Comparison of ENCODE assay signal across 8 cellular contexts in genomic region chr9:136564379-136564988, GRCh38. TPM values are rescaled to one million over a fixed set of nuclear protein-coding genes. Genes with fewer than 3 reads are reported as not detected.
DNase-seq lines count a peak whose midpoint lies in the region; ATAC-seq and TF ChIP-seq lines count a peak whose summit lies in the region.

No MANE protein-coding gene starts in this region.

- dilution Hi-C loops in IMR-90 (cut with HindIII; ENCODE audit: low sequenced_read_pairs, unreplicated experiment) = no loop called here

- no TSS peak for BruUV-seq in IMR-90 (replicated peaks; lab: Mats Ljungman, UMichigan)

- H3K79me2 ChIP-seq in neural progenitor cell (ENCODE audit: low read depth) = no peaks in the 10 kb centered on the region

- H4K8ac ChIP-seq in IMR-90 (ENCODE audit: low read depth in 2 of 2, low read length in 2 of 2) = peak overlapping the region in 1 of 2 experiments; percentile 17; a peak in 1 of 4 replicates

- H4K5ac ChIP-seq in IMR-90 (ENCODE audit: low read depth, low read length) = 0 out of 2 replicates have a peak overlapping the region, but pooled peaks have one; percentile 0

- no peak overlapping the region for H3K18ac ChIP-seq in IMR-90 (ENCODE audit: low read depth, low read length)

- TF ChIP-seq POLR2A in IMR-90 (IDR thresholded peaks at IDR 0.05; ENCODE audit: low read depth, low read length) = no peak

- peak overlapping the region; percentile 74 for H3K4ac ChIP-seq in IMR-90 (ENCODE audit: low read depth, low read length)

- in situ Hi-C loops in IMR-90 (cut with MboI; ENCODE audit: low sequenced_read_pairs) = no loop called here

- H3K36me3 ChIP-seq in IMR-90 (ENCODE audit: control insufficient read depth, insufficient read depth, low read length) = no peaks in the 10 kb centered on the region
- H3K36me3 ChIP-seq in neural progenitor cell = no peaks in the 10 kb centered on the region

- H3K9ac ChIP-seq in IMR-90 (ENCODE audit: low read depth, low read length) = no peak overlapping the region
- H3K9ac ChIP-seq in neural progenitor cell = no peak overlapping the region

- peak; percentile 55 for TF ChIP-seq CTCF in GM12872 (IDR thresholded peaks at IDR 0.05; ENCODE audit: insufficient read depth, low read depth, low read length)
- peak; percentile 22; the same call in 1 of the 2 replicates for TF ChIP-seq CTCF in IMR-90 (conservative IDR thresholded peaks at IDR 0.05; ENCODE audit: low read depth, low read length)
- no peak for TF ChIP-seq CTCF in neural progenitor cell (IDR thresholded peaks at IDR 0.05)

- intact Hi-C loops in IMR-90 (cut with micrococcal nuclease) = no loop called here
- intact Hi-C loops in dendritic cell treated with granulocyte-macrophage colony-stimulating factor and Interleukin-4, amounts not matched to agents 40 ng/mL and 50 ng/mL, for 4 days (cut with micrococcal nuclease) = loop anchor here (1.0 kb wide), 1 partner anchor 23 kb away; no protein-coding TSS in a partner anchor

- H3K27ac Mint-ChIP-seq in dendritic cell treated with granulocyte-macrophage colony-stimulating factor and Interleukin-4, amounts not matched to agents 40 ng/mL and 50 ng/mL, for 4 days = peak overlapping the region; percentile 77
- H3K27ac Mint-ChIP-seq in neural progenitor cell = peak overlapping the region; percentile 81

- H3K79me1 ChIP-seq in IMR-90 (ENCODE audit: low read depth in 1 of 2, low read length in 2 of 2) = peaks cover 0 to 4% of the 10 kb centered on the region in 2 experiments; a peak in 1 of 4 replicates

- peak; percentile 36 for TF ChIP-seq RAD21 in IMR-90 (IDR thresholded peaks at IDR 0.05; ENCODE audit: low read length)

- POLR2A ChIA-PET in IMR-90 (lab: Charles Lee; ENCODE audit: unreplicated experiment) = no interaction called here

- H3K27ac ChIP-seq in IMR-90 (ENCODE audit: insufficient read depth, low read length) = no peak overlapping the region
- no peak overlapping the region for H3K27ac ChIP-seq in neural progenitor cell

- H2BK5ac ChIP-seq in IMR-90 (ENCODE audit: low read depth, low read length, poor library complexity, severe bottlenecking) = no peak overlapping the region

- H3K27me3 ChIP-seq in IMR-90 (ENCODE audit: control insufficient read depth, insufficient read depth, low read length) (no peaks in the 10 kb centered on the region), neural progenitor cell (no peaks in the 10 kb centered on the region)

- H3K4me3 Mint-ChIP-seq in dendritic cell treated with granulocyte-macrophage colony-stimulating factor and Interleukin-4, amounts not matched to agents 40 ng/mL and 50 ng/mL, for 4 days = peak overlapping the region; percentile 13
- H3K4me3 Mint-ChIP-seq in neural progenitor cell = no peak overlapping the region

- peaks cover 21% of the 10 kb centered on the region for H3F3A ChIP-seq in neural progenitor cell (ENCODE audit: low read depth)

- peak overlapping the region; percentile 83 for H2AFZ ChIP-seq in IMR-90 (replicated peaks; ENCODE audit: low read length, poor library complexity)
- no peak overlapping the region for H2AFZ ChIP-seq in neural progenitor cell (replicated peaks)

- H3K56ac ChIP-seq in IMR-90 (ENCODE audit: extremely low read depth, insufficient read depth, low read length) = no peak overlapping the region

- peak; percentile 44 for ATAC-seq in IMR-90 (ENCODE audit: low read depth)
- ATAC-seq in HG02588 (IDR thresholded peaks at IDR 0.05; ENCODE audit: unreplicated experiment) = no peak

- H2AK9ac ChIP-seq in IMR-90 (replicated peaks; ENCODE audit: low read depth, low read length, poor library complexity) = peak overlapping the region; percentile 89

- peak overlapping the region; percentile 89 for H2AK5ac ChIP-seq in IMR-90 (ENCODE audit: low read depth, low read length)

- H3K36me3 Mint-ChIP-seq in dendritic cell treated with granulocyte-macrophage colony-stimulating factor and Interleukin-4, amounts not matched to agents 40 ng/mL and 50 ng/mL, for 4 days (ENCODE audit: low read depth) = no peaks in the 10 kb centered on the region
- no peaks in the 10 kb centered on the region for H3K36me3 Mint-ChIP-seq in neural progenitor cell

- peak overlapping the region; percentile 45; the same call in 1 of the 2 replicates for H2BK20ac ChIP-seq in IMR-90 (ENCODE audit: low read depth, low read length)

- CTCF ChIA-PET in IMR-90 (lab: Yijun Ruan, JAX) = interaction anchor here (1.0 kb wide), 1 partner anchor 61 kb away, joined by 3 read pairs; no protein-coding TSS in a partner anchor

- H3K4me3 ChIP-seq in IMR-90 (ENCODE audit: insufficient read depth, low read depth, low read length) = no peak overlapping the region
- no peak overlapping the region for H3K4me3 ChIP-seq in neural progenitor cell

- H3K27me3 Mint-ChIP-seq in dendritic cell treated with granulocyte-macrophage colony-stimulating factor and Interleukin-4, amounts not matched to agents 40 ng/mL and 50 ng/mL, for 4 days = peaks cover 3% of the 10 kb centered on the region
- peaks cover 9% of the 10 kb centered on the region for H3K27me3 Mint-ChIP-seq in neural progenitor cell (ENCODE audit: insufficient read depth, low read depth)

- peak; percentile 71 for DNase-seq in IMR-90
- no peak for DNase-seq in neural progenitor cell (ENCODE audit: low spot score)
- DNase-seq in activated CD8-positive, alpha-beta memory T cell treated with anti-CD3 and anti-CD28 coated beads, Interleukin-2, amount 50 U/mL, for 48 hours = no peak
- no peak for DNase-seq in H4 (ENCODE audit: low spot score)
- no peak for DNase-seq in T-helper 9 cell

- peaks cover 20% of the 10 kb centered on the region for H3K9me1 ChIP-seq in IMR-90 (ENCODE audit: insufficient read depth, low read length)

- H3K4me1 ChIP-seq in IMR-90 (ENCODE audit: control insufficient read depth, insufficient read depth, low read length) = peaks cover 21% of the 10 kb centered on the region
- H3K4me1 ChIP-seq in neural progenitor cell = peaks cover 27% of the 10 kb centered on the region

- H3K9me3 ChIP-seq in IMR-90 (ENCODE audit: control insufficient read depth, insufficient read depth, low read length) = peaks cover 4% of the 10 kb centered on the region; the same call in 1 of the 2 replicates
- H3K9me3 ChIP-seq in neural progenitor cell (ENCODE audit: low read depth) = peaks cover 3% of the 10 kb centered on the region

- peak overlapping the region; percentile 33 for H4K91ac ChIP-seq in IMR-90 (ENCODE audit: insufficient read depth, low read depth, low read length)

- WGBS in IMR-90 (ENCODE audit: extremely low coverage in 2 of 2, insufficient read length in 1 of 2), 2 experiments = 88% methylated on average over 8 of the region's 21 CpGs; no CpG with 5 or more reads in 1 of the 2 experiments

- peaks cover 81% of the 10 kb centered on the region for H3K4me1 Mint-ChIP-seq in dendritic cell treated with granulocyte-macrophage colony-stimulating factor and Interleukin-4, amounts not matched to agents 40 ng/mL and 50 ng/mL, for 4 days (ENCODE audit: low read depth)
- H3K4me1 Mint-ChIP-seq in neural progenitor cell = peaks cover 36% of the 10 kb centered on the region

- no peak overlapping the region for H3K23ac ChIP-seq in IMR-90 (ENCODE audit: low read depth, low read length)

- peak overlapping the region; percentile 53 for H3K14ac ChIP-seq in IMR-90 (replicated peaks; ENCODE audit: low read depth, low read length)

- no peaks in the 10 kb centered on the region for H4K20me1 ChIP-seq in IMR-90 (ENCODE audit: insufficient read depth, low read length)
- H4K20me1 ChIP-seq in neural progenitor cell (ENCODE audit: low read depth) = no peaks in the 10 kb centered on the region

- H2BK15ac ChIP-seq in IMR-90 (ENCODE audit: low read depth, low read length) = no peak overlapping the region

- H2BK120ac ChIP-seq in IMR-90 (ENCODE audit: low read depth, low read length) = peak overlapping the region; percentile 25; the same call in 1 of the 2 replicates

- no peak overlapping the region for H3K4me2 ChIP-seq in IMR-90 (ENCODE audit: low read depth, low read length)
- no peak overlapping the region for H3K4me2 ChIP-seq in neural progenitor cell

- peaks cover 9% of the 10 kb centered on the region for H3K9me3 Mint-ChIP-seq in dendritic cell treated with granulocyte-macrophage colony-stimulating factor and Interleukin-4, amounts not matched to agents 40 ng/mL and 50 ng/mL, for 4 days
- peaks cover 16% of the 10 kb centered on the region for H3K9me3 Mint-ChIP-seq in neural progenitor cell

TF ChIP-seq in IMR-90, 13 proteins besides CTCF, POLR2A, EP300 and RAD21:
- peak; percentile 52 for TF ChIP-seq MXI1 (IDR thresholded peaks at IDR 0.05; ENCODE audit: borderline replicate concordance, low read depth, low read length)
- TF ChIP-seq SMC3 (IDR thresholded peaks at IDR 0.05; ENCODE audit: low read depth, low read length) = peak; percentile 17; the same call in 1 of the 2 replicates
- no peak for TF ChIP-seq NFE2L2 (IDR thresholded peaks at IDR 0.05; ENCODE audit: low read depth, low read length)
- TF ChIP-seq RCOR1 (IDR thresholded peaks at IDR 0.05; ENCODE audit: insufficient replicate concordance, low read length) = no peak
- TF ChIP-seq CEBPB (IDR thresholded peaks at IDR 0.05; ENCODE audit: low read depth, low read length) = peak; percentile 76
TF ChIP-seq in IMR-90: peak in this region for 3.

RNA-seq across cellular contexts. Expression of gene NOTCH1, which starts 18.6 kb away (rescaled TPM):
- total RNA-seq in IMR-90 (2012; rRNA removed) (1.8 and 2.5 TPM in 2 replicates), neural progenitor cell (ENCODE audit: low replicate concordance) (11.7 and 32.4 TPM in 2 replicates)
- 6.0 and 6.9 TPM in 2 replicates for polyA plus RNA-seq in IMR-90 (2012; rRNA removed)
- 4.0 and 8.0 TPM in 2 replicates for polyA plus RNA-seq in IMR-90 (2012; cell fraction: cytosol; rRNA removed)
- 19.2 and 42.7 TPM in 2 replicates for polyA plus RNA-seq in IMR-90 (2012; cell fraction: nucleus; rRNA removed; ENCODE audit: low replicate concordance)
- total RNA-seq in H4 (2014; rRNA removed; shearing (Covaris generic)) = 2.4 and 3.2 TPM in 2 replicates
